Comparison of ENCODE assay signal across 1 cellular context in the genomic region with DNA sequence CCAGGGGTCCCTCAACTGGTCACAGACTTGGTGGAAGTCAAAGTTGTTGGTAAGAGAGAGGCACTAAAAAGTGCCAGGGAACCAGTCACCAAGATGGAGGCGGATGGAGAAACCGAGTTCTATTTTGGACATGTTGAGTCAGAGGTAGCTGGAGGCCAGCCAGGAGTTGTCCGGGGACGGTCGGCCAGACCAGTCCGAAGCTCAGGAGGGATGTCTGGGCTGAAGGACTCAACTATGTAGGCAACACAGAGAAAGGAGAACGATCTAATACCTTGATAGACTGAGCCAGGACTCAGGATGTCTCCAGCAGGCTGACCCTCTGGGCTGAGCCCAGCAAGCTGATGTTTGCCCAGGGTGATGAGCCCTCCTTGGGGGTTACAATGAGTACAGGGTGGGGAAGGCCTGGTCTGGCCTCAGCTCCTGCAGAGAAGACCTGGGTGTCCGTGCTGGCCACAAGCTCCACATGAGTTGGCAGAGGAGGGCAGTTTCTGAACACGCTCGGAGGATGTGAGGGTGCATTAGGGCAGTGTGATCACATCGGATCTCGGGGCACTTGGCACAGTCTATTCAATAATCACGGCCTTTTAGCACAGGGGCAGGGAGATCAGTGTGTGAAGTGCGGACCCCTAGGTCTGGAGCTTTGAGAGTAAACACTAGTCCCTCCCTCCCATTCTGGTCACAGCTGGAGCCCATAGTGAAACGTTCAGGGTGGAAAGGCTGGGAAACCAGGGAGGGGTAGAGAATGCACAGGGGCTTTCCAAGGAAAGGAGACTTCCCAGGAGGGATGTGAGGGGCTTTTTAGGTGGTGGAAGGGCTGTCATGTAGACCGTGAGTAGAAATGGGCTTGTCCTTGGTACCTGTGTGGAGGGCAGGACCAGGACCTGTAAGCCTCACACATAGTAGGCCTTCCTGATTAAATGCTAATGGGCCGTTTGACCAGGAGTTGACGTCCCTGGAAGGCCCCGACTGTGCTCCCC.
A peak's percentile ranks its signal among the peaks of the same experiment; 100 is the strongest.
TF ChIP-seq lines count a peak whose summit lies in the region.

No MANE protein-coding gene starts in this region.

TF ChIP-seq in HepG2, 621 proteins besides CTCF, POLR2A, EP300 and RAD21 (continued from another document):
- peak; percentile 2; the same call in 1 of the 2 replicates for TF ChIP-seq HNF4A (CRISPR knock-in tag; IDR thresholded peaks at IDR 0.05)
TF ChIP-seq in HepG2: peak in this region for 1.
